24 cellular contexts compared by ENCODE assay signal in genomic region chr18:7139409-7139808, GRCh38. TPM values are rescaled to one million over a fixed set of nuclear protein-coding genes. Genes with fewer than 3 reads are reported as not detected.
DNase-seq lines count a peak whose midpoint lies in the region; ATAC-seq, FAIRE-seq and TF ChIP-seq lines count a peak whose summit lies in the region.
"Had no signal": no experiment of that assay in that cellular context is flagged by ENCODE, and none has a peak within 500 bp of the region (broad histone marks: within the 10 kb centered on the region; RNA-seq: fewer than 3 reads in every experiment).

No MANE protein-coding gene starts in this region.

- TF ChIP-seq CTCF in D721Med (IDR thresholded peaks at IDR 0.05; ENCODE audit: insufficient read depth, missing control alignments) = no peak
- no peak for TF ChIP-seq CTCF in bronchial epithelial cell (IDR thresholded peaks at IDR 0.05; ENCODE audit: insufficient read depth, low read length, severe bottlenecking)
- no peak for TF ChIP-seq CTCF in osteocyte (IDR thresholded peaks at IDR 0.05)

- no peak overlapping the region for H3K27ac Mint-ChIP-seq in osteocyte (ENCODE audit: unreplicated experiment)
- H3K27ac Mint-ChIP-seq: CD14-positive monocyte; CD4-positive, alpha-beta memory T cell; CD4-positive, CD25-positive, alpha-beta regulatory T cell; CD8-positive, alpha-beta memory T cell had no signal

- no peaks in the 10 kb centered on the region for H3K4me1 Mint-ChIP-seq in osteocyte (ENCODE audit: unreplicated experiment)
- H3K4me1 Mint-ChIP-seq: CD14-positive monocyte; CD4-positive, alpha-beta memory T cell; CD4-positive, CD25-positive, alpha-beta regulatory T cell; CD8-positive, alpha-beta memory T cell had no signal

- DNase-seq in D721Med (ENCODE audit: insufficient read length, low spot score) = no peak
- DNase-seq in amniotic epithelial cell (ENCODE audit: low read depth) = peak; percentile 44
- peak; percentile 5 for DNase-seq in bronchial epithelial cell (ENCODE audit: low read depth)
- peak; percentile 40 for DNase-seq in osteocyte (ENCODE audit: extremely low spot score, unreplicated experiment)
- DNase-seq in RKO (ENCODE audit: low spot score) = no peak
- DNase-seq in AG20443 (ENCODE audit: low spot score) = no peak
- DNase-seq: BE2C; C1 segment of cervical spinal cord; CD4-positive, alpha-beta memory T cell; CD4-positive, CD25-positive, alpha-beta regulatory T cell; CD8-positive, alpha-beta memory T cell; COR-L47; DMS53; DMS79; DND-41; EL; GDM1 had no signal

- H3K27me3 Mint-ChIP-seq in osteocyte (ENCODE audit: unreplicated experiment) = peaks cover 21% of the 10 kb centered on the region
- H3K27me3 Mint-ChIP-seq: CD4-positive, alpha-beta memory T cell; CD4-positive, CD25-positive, alpha-beta regulatory T cell; CD8-positive, alpha-beta memory T cell had no signal

- ATAC-seq in HG02938 (IDR thresholded peaks at IDR 0.05; ENCODE audit: unreplicated experiment) = no peak
- ATAC-seq: A549, GM12878 had no signal

- H3K9me3 Mint-ChIP-seq in osteocyte (ENCODE audit: unreplicated experiment) = no peaks in the 10 kb centered on the region

- H3K36me3 Mint-ChIP-seq in osteocyte (ENCODE audit: unreplicated experiment) = no peaks in the 10 kb centered on the region
- H3K36me3 Mint-ChIP-seq: CD14-positive monocyte; CD4-positive, alpha-beta memory T cell; CD4-positive, CD25-positive, alpha-beta regulatory T cell; CD8-positive, alpha-beta memory T cell had no signal

- H3K4me3 Mint-ChIP-seq in osteocyte (ENCODE audit: unreplicated experiment) = no peak overlapping the region
- H3K4me3 Mint-ChIP-seq: CD14-positive monocyte; CD4-positive, alpha-beta memory T cell; CD4-positive, CD25-positive, alpha-beta regulatory T cell; CD8-positive, alpha-beta memory T cell had no signal

- H3K4me3 ChIP-seq in bronchial epithelial cell (ENCODE audit: low read depth, low read length) = no peak overlapping the region
- H3K4me3 ChIP-seq: A549, BLaER1, GM12878 had no signal

- peak; percentile 41 for FAIRE-seq in D721Med (lab: Jason Lieb, UNC)
- no peak for FAIRE-seq in bronchial epithelial cell (lab: Jason Lieb, UNC)
- FAIRE-seq: A549, GM12878, GM12892, GM18507 had no signal

- H3K27me3 ChIP-seq in bronchial epithelial cell (ENCODE audit: control insufficient read depth, insufficient read depth, low read length) = no peaks in the 10 kb centered on the region
- H3K27me3 ChIP-seq: BE2C, BLaER1 had no signal

- H3K36me3 ChIP-seq in bronchial epithelial cell (ENCODE audit: control insufficient read depth, insufficient read depth, low read length) = no peaks in the 10 kb centered on the region
- H3K36me3 ChIP-seq: BE2C, BLaER1 had no signal

RNA-seq across cellular contexts. Expression of gene LAMA1, which starts 21.8 kb away (rescaled TPM):
- 0.64 and 1.8 TPM in 2 replicates for total RNA-seq in bronchial epithelial cell
- 0.30 and 0.34 TPM in 2 replicates for total RNA-seq in osteocyte
- total RNA-seq: CD4-positive, alpha-beta memory T cell; CD4-positive, CD25-positive, alpha-beta regulatory T cell; CD8-positive, alpha-beta memory T cell had no signal

Comparison
In these comparisons a context has a peak if more than half of its experiments do, and no peak if none do; other contexts are left out.
1. DNase-seq: peak in amniotic epithelial cell (single experiment), bronchial epithelial cell (single experiment) and osteocyte (single experiment); none in D721Med (single experiment), RKO (single experiment) and AG20443 (single experiment).